Comparison of ENCODE assay signal across 1 cellular context in the genomic region with DNA sequence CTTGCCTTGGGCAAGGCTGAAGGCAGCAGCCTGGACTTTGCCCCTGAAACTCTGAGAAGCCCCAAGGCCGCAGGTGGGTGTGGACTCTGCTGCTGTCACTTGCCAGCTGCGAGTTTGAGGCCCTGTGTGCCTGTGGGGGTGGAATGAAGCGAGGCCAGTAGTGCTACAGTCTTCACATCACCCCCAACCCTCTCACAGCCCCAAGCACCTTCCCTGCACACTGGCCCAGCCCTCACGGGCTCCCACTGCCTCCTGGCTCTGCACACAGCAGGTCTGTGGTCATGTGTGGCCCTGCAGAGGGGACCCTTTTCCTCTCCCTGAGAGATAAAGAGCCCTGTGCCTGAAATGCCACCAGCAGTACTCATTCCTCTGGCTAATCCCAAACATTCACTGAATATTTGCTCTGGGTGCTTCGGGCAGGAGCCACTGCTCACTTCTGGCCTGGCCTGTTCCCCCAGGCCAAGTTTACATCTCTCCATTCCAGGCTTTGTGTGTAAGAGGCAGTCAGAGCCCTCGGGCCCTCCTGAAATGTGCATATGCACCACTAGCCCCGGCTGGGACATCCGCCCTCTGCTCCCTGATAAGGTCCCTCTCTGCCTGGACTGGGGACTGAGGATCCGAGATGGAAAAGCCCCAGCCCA.
TF ChIP-seq lines count a peak whose summit lies in the region.

No MANE protein-coding gene starts in this region.

TF ChIP-seq in HepG2, 621 proteins besides CTCF, POLR2A, EP300 and RAD21:
- TF ChIP-seq HNF4A (CRISPR knock-in tag; IDR thresholded peaks at IDR 0.05) (peak; percentile 63), TFAP4 (IDR thresholded peaks at IDR 0.05; ENCODE audit: borderline replicate concordance, low read depth) (peak; percentile 37; the same call in 1 of the 2 replicates), ZNF12 (CRISPR knock-in tag; IDR thresholded peaks at IDR 0.05) (no peak), CHD4 (IDR thresholded peaks at IDR 0.05; ENCODE audit: borderline replicate concordance, low read length) (no peak), ZBTB7B (CRISPR knock-in tag; IDR thresholded peaks at IDR 0.05) (0 out of 2 replicates have a peak, but pooled peaks have one; percentile 24), ZNF530 (CRISPR knock-in tag; IDR thresholded peaks at IDR 0.05; ENCODE audit: low read depth) (no peak), ZNF749 (CRISPR knock-in tag; IDR thresholded peaks at IDR 0.05; ENCODE audit: borderline replicate concordance) (no peak), ZBTB38 (CRISPR knock-in tag; IDR thresholded peaks at IDR 0.05) (no peak), TGIF2 (CRISPR knock-in tag; IDR thresholded peaks at IDR 0.05) (no peak)
- TF ChIP-seq, protein P1, sequence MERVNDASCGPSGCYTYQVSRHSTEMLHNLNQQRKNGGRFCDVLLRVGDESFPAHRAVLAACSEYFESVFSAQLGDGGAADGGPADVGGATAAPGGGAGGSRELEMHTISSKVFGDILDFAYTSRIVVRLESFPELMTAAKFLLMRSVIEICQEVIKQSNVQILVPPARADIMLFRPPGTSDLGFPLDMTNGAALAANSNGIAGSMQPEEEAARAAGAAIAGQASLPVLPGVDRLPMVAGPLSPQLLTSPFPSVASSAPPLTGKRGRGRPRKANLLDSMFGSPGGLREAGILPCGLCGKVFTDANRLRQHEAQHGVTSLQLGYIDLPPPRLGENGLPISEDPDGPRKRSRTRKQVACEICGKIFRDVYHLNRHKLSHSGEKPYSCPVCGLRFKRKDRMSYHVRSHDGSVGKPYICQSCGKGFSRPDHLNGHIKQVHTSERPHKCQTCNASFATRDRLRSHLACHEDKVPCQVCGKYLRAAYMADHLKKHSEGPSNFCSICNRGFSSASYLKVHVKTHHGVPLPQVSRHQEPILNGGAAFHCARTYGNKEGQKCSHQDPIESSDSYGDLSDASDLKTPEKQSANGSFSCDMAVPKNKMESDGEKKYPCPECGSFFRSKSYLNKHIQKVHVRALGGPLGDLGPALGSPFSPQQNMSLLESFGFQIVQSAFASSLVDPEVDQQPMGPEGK (CRISPR knock-in tag; IDR thresholded peaks at IDR 0.05), result 0 out of 2 replicates have a peak, but pooled peaks have one; percentile 9
- TF ChIP-seq, protein P2, sequence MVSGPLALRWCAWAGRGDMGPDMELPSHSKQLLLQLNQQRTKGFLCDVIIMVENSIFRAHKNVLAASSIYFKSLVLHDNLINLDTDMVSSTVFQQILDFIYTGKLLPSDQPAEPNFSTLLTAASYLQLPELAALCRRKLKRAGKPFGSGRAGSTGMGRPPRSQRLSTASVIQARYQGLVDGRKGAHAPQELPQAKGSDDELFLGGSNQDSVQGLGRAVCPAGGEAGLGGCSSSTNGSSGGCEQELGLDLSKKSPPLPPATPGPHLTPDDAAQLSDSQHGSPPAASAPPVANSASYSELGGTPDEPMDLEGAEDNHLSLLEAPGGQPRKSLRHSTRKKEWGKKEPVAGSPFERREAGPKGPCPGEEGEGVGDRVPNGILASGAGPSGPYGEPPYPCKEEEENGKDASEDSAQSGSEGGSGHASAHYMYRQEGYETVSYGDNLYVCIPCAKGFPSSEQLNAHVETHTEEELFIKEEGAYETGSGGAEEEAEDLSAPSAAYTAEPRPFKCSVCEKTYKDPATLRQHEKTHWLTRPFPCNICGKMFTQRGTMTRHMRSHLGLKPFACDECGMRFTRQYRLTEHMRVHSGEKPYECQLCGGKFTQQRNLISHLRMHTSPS (CRISPR knock-in tag; IDR thresholded peaks at IDR 0.05; ENCODE audit: low read depth), result 0 out of 2 replicates have a peak, but pooled peaks have one; percentile 17
- TF ChIP-seq, protein P3, sequence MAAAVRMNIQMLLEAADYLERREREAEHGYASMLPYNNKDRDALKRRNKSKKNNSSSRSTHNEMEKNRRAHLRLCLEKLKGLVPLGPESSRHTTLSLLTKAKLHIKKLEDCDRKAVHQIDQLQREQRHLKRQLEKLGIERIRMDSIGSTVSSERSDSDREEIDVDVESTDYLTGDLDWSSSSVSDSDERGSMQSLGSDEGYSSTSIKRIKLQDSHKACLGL (CRISPR knock-in tag; IDR thresholded peaks at IDR 0.05), result no peak
